In the genomic region with DNA sequence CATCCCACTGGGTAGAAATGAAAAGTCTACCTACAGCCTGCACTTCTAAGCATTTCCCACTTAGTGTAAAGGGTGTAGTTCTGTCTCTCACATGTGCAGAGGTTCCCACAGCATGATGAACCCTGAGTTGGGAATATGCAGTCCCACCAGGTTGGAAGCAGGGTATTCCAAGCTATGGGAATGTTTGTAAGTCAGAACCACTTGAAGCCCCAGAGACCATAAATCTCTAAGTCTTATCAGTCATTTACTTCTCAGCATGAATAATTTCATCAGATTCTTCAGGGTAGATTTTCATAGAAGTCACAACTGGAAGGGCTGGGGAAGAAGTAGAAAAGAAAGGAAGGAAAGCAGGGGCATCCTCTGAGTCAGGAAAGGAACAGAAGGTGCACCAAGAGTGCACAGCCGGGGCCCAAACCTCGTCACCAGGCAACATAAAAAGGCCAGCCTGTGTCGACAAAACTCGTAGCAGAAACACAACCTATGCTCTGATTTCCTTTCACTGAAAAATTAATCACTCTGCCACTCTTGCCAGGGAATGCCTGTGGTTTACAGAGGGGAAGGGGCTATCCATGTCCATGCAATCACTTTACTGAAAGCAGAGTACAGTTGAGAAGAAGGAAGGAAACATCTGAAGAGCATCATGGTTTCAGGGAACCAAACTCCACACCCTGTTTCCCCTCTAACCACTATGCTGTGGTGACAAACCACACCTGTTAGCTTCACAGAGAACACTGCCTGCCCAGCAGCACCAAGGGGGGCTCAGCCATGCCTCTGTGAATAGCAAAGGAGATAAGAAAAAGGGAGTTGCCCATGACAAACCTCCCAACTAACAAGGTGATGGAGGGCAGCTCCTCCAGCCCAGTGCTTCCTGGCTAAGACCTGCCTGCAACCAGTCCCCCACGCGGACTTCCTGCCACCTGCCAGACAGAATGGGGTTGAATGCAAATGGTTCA, we compare ENCODE assay signal across 8 cellular contexts. TPM values are rescaled to one million over a fixed set of nuclear protein-coding genes. Genes with fewer than 3 reads are reported as not detected.
A peak's percentile ranks its signal among the peaks of the same experiment; 100 is the strongest.
DNase-seq lines count a peak whose midpoint lies in the region; ATAC-seq and TF ChIP-seq lines count a peak whose summit lies in the region.

No MANE protein-coding gene starts in this region.

- peaks cover 1% of the 10 kb centered on the region for H3K36me3 ChIP-seq in GM06990 (ENCODE audit: control insufficient read depth, insufficient read depth, low read length)
- H3K36me3 ChIP-seq in tibial artery = no peaks in the 10 kb centered on the region

- intact Hi-C loops in tibial artery (cut with DNase I; ENCODE audit: low total_unique reads) = no loop called here

- TF ChIP-seq CTCF in GM06990 (IDR thresholded peaks at IDR 0.05; ENCODE audit: insufficient read depth, low read length, poor library complexity, severe bottlenecking) (no peak), tibial artery (IDR thresholded peaks at IDR 0.05) (no peak)

- DNase-seq in GM06990 (ENCODE audit: extremely low read depth, insufficient read length) (peak; percentile 77), M059J (ENCODE audit: low read depth) (peak; percentile 48), tibial artery (peak in 1 of 2 donors; percentile 66), SIG-M5 (lab: John Stamatoyannopoulos, UW) (no peak), COR-L47 (lab: John Stamatoyannopoulos, UW) (no peak)
- DNase-seq in activated T-cell treated with anti-CD3 and anti-CD28 coated beads, Interleukin-2, amount 50 U/mL, for 48 hours = peak; percentile 70 to 73

- ATAC-seq in GM21529 (IDR thresholded peaks at IDR 0.05; ENCODE audit: unreplicated experiment) = peak; percentile 92

- no peaks in the 10 kb centered on the region for H3K9me3 ChIP-seq in tibial artery

- 0 out of 2 replicates have a peak overlapping the region, but pooled peaks have one; percentile 14 for H3K4me3 ChIP-seq in GM06990 (replicated peaks; ENCODE audit: low read depth, low read length)
- H3K4me3 ChIP-seq in tibial artery = no peak overlapping the region

- peak overlapping the region; percentile 12 for H3K27ac ChIP-seq in layer of hippocampus (ENCODE audit: low read depth, low read length)
- H3K27ac ChIP-seq in tibial artery = peak overlapping the region; percentile 82 to 84

- H3K27me3 ChIP-seq in GM06990 (replicated peaks; ENCODE audit: control insufficient read depth, insufficient read depth, low read length) = no peaks in the 10 kb centered on the region
- H3K27me3 ChIP-seq in layer of hippocampus (ENCODE audit: control insufficient read depth, insufficient read depth, low read length) = no peaks in the 10 kb centered on the region
- H3K27me3 ChIP-seq in tibial artery = no peaks in the 10 kb centered on the region

- peaks cover 0 to 82% (median 40%) of the 10 kb centered on the region in 4 donors for H3K4me1 ChIP-seq in tibial artery

RNA-seq across cellular contexts. Expression of a gene that starts 40.5 kb away (rescaled TPM):
- total RNA-seq in M059J (2014; rRNA removed; shearing (Covaris generic)) = 9.2 and 9.9 TPM in 2 replicates

Comparison
In these comparisons a context has a peak if more than half of its experiments do, and no peak if none do; other contexts are left out.
1. DNase-seq: peak in GM06990 (single experiment), M059J (single experiment) and activated T-cell treated with anti-CD3 and anti-CD28 coated beads, Interleukin-2, amount 50 U/mL, for 48 hours (2 of 2); none in SIG-M5 (single experiment) and COR-L47 (single experiment).